In the genomic region with DNA sequence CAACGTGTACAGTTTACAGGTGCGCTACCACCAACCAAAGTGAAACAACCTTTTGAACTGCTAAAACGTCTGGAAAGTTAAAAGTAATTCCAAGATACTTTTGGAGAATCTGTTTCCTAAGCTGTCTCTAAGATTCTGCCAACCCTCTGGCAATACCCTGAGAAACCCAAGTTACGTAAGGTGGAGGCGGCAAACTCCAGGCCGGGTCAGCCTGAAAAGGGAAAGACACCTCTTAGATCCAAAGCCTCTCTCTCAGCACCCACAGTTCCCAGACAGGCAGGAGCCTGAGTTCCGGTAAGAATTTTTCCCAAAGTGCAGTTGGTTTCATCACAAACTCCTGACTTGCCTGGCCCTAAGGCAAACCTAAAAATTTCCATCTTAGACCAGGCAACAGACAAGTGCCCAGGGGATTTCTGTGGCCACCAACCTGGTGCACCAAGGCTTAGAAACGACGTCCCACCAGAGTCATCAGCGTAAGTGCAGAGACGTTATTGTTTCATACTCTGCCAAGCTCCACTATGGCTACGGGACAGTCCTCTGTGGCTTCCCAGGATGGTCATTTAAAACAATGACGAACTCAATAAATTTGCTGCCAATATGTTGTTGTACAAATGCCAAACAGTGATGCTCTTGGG, we compare ENCODE assay signal across 14 cellular contexts.
DNase-seq lines count a peak whose midpoint lies in the region; ATAC-seq and TF ChIP-seq lines count a peak whose summit lies in the region.
"Had no signal": no experiment of that assay in that cellular context is flagged by ENCODE, and none has a peak within 500 bp of the region (broad histone marks: within the 10 kb centered on the region; RNA-seq: fewer than 3 reads in every experiment).

No MANE protein-coding gene starts in this region.

- peaks cover 6% of the 10 kb centered on the region for H3K36me3 Mint-ChIP-seq in MCF 10A (ENCODE audit: insufficient read depth, unreplicated experiment)
- H3K36me3 Mint-ChIP-seq in memory B cell, result peaks cover 34% of the 10 kb centered on the region
- no peaks in the 10 kb centered on the region for H3K36me3 Mint-ChIP-seq in WTC11

- no TSS peak for BruUV-seq in MCF 10A (replicated peaks; lab: Mats Ljungman, UMichigan)

- H3K27me3 Mint-ChIP-seq in MCF 10A (ENCODE audit: insufficient read depth, unreplicated experiment), result no peaks in the 10 kb centered on the region
- H3K27me3 Mint-ChIP-seq in memory B cell, result no peaks in the 10 kb centered on the region
- no peaks in the 10 kb centered on the region for H3K27me3 Mint-ChIP-seq in WTC11 (ENCODE audit: low read depth)

- intact Hi-C loops in breast epithelium (cut with DNase I; ENCODE audit: low total_unique reads), result no loop called here
- intact Hi-C loops in MCF 10A (cut with micrococcal nuclease), result loop anchor here (5.0 to 10.0 kb wide), 3 partner anchors 81 to 438 kb away; a partner anchor contains a TSS
- intact Hi-C loops in aorta (cut with DNase I), result loop anchor here (2.0 to 5.0 kb wide), 3 partner anchors 66 to 306 kb away; no protein-coding TSS in a partner anchor
- intact Hi-C loops in sigmoid colon (cut with DNase I), result loop anchor here (5.0 kb wide), 2 partner anchors 286 to 301 kb away; a partner anchor contains a TSS

- H3K36me3 ChIP-seq in breast epithelium (no peaks in the 10 kb centered on the region), aorta (ENCODE audit: control insufficient read depth in 1 of 2, insufficient read depth in 2 of 2, low read length in 1 of 2) (no peaks in the 10 kb centered on the region), sigmoid colon (no peaks in the 10 kb centered on the region)
- H3K36me3 ChIP-seq in effector memory CD4-positive, alpha-beta T cell (ENCODE audit: control insufficient read depth, insufficient read depth, low read length), result peaks cover 46% of the 10 kb centered on the region
- H3K36me3 ChIP-seq: prostate gland had no signal

- H3K27me3 ChIP-seq in breast epithelium (no peaks in the 10 kb centered on the region), aorta (ENCODE audit: control insufficient read depth in 1 of 2, insufficient read depth in 2 of 2, low read length in 1 of 2) (no peaks in the 10 kb centered on the region), sigmoid colon (no peaks in the 10 kb centered on the region)
- no peaks in the 10 kb centered on the region for H3K27me3 ChIP-seq in effector memory CD4-positive, alpha-beta T cell (replicated peaks; ENCODE audit: control insufficient read depth, insufficient read depth, low read length, poor library complexity, severe bottlenecking)

- WGBS in aorta, 2 donors, result 15 to 26% methylated on average over 13 of the region's 13 CpGs
- 79 to 82% methylated on average over 13 of the region's 13 CpGs for WGBS in sigmoid colon, 2 donors

- H3K4me1 ChIP-seq in breast epithelium (no peaks in the 10 kb centered on the region), aorta (ENCODE audit: control insufficient read depth in 1 of 2, insufficient read depth in 2 of 2, low read length in 2 of 2) (no peaks in the 10 kb centered on the region), sigmoid colon (peaks cover 0 to 5% (median 0%) of the 10 kb centered on the region in 4 donors)
- H3K4me1 ChIP-seq in effector memory CD4-positive, alpha-beta T cell (ENCODE audit: control insufficient read depth, insufficient read depth, low read length, poor library complexity, severe bottlenecking), result peaks cover 22% of the 10 kb centered on the region
- H3K4me1 ChIP-seq: prostate gland had no signal

- no peaks in the 10 kb centered on the region for H3K4me1 Mint-ChIP-seq in MCF 10A (ENCODE audit: insufficient read depth, unreplicated experiment)
- peaks cover 32% of the 10 kb centered on the region for H3K4me1 Mint-ChIP-seq in memory B cell
- H3K4me1 Mint-ChIP-seq in WTC11, result peaks cover 13% of the 10 kb centered on the region

- TF ChIP-seq POLR2A in breast epithelium (IDR thresholded peaks at IDR 0.05) (no peak), sigmoid colon (IDR thresholded peaks at IDR 0.05) (no peak)

- CTCF ChIA-PET in MCF 10A (lab: Yijun Ruan, JAX), result interaction anchor here (0.5 to 7.1 kb wide), 25 partner anchors 9 to 346 kb away, joined by 3 to 102 read pairs (median 6); a partner anchor contains a TSS
- CTCF ChIA-PET in WTC11 (lab: Charles Lee), result interaction anchor here (0.6 to 4.6 kb wide), 17 partner anchors 12 to 745 kb away, joined by 3 to 28 read pairs (median 4); a partner anchor contains a TSS

- H3K27ac Mint-ChIP-seq in MCF 10A (ENCODE audit: low read depth, unreplicated experiment) (no peak overlapping the region), memory B cell (peak overlapping the region; percentile 53), WTC11 (no peak overlapping the region)

- POLR2A ChIA-PET in MCF 10A (lab: Yijun Ruan, JAX), result interaction anchor here (0.6 to 1.0 kb wide), 2 partner anchors 65 to 287 kb away, joined by 3 read pairs; no protein-coding TSS in a partner anchor
- POLR2A ChIA-PET in WTC11 (lab: Charles Lee), result no interaction called here

- TF ChIP-seq CTCF in breast epithelium (IDR thresholded peaks at IDR 0.05) (no peak), MCF 10A (IDR thresholded peaks at IDR 0.05; ENCODE audit: unreplicated experiment) (no peak), WTC11 (IDR thresholded peaks at IDR 0.05) (no peak), sigmoid colon (IDR thresholded peaks at IDR 0.05) (no peak)

- peak overlapping the region; percentile 5 to 10 for H3K27ac ChIP-seq in breast epithelium
- H3K27ac ChIP-seq in effector memory CD4-positive, alpha-beta T cell (ENCODE audit: insufficient read depth, low read length, poor library complexity, severe bottlenecking), result peak overlapping the region; percentile 31
- peak overlapping the region in 1 of 2 donors; percentile 76 for H3K27ac ChIP-seq in aorta (ENCODE audit: low read depth in 1 of 2, low read length in 2 of 2)
- H3K27ac ChIP-seq in sigmoid colon, result no peak overlapping the region
- H3K27ac ChIP-seq: prostate gland had no signal

- DNase-seq in breast epithelium (ENCODE audit: low spot score in 2 of 2), result no peak
- no peak for DNase-seq in MCF 10A (ENCODE audit: unreplicated experiment)
- no peak for DNase-seq in effector memory CD4-positive, alpha-beta T cell
- no peak for DNase-seq in memory B cell (ENCODE audit: low spot score in 2 of 2)
- no peak for DNase-seq in aorta
- no peak for DNase-seq in WTC11 (ENCODE audit: low spot score)
- no peak for DNase-seq in sigmoid colon
- no peak for DNase-seq in stimulated activated CD4-positive, alpha-beta T cell treated with anti-CD3 and anti-CD28 coated beads, Interleukin-2, amount 100 ng/mL, for 24 hours
- DNase-seq: cortex of kidney, DMS153, kidney, NCI-H1436 treated with DMSO at 0.1 percent for 48 hours had no signal

- ATAC-seq in memory B cell (ENCODE audit: low read depth) (no peak), aorta (ENCODE audit: low FRiP score) (peak; percentile 33), WTC11 (no peak)

- H3K9me3 ChIP-seq in breast epithelium (no peaks in the 10 kb centered on the region), aorta (ENCODE audit: control insufficient read depth, low read length) (no peaks in the 10 kb centered on the region), sigmoid colon (no peaks in the 10 kb centered on the region)
- H3K9me3 ChIP-seq in effector memory CD4-positive, alpha-beta T cell (ENCODE audit: control insufficient read depth, low read length), result no peaks in the 10 kb centered on the region
- H3K9me3 ChIP-seq: prostate gland had no signal

- H3K4me3 Mint-ChIP-seq in MCF 10A (ENCODE audit: unreplicated experiment) (no peak overlapping the region), memory B cell (no peak overlapping the region), WTC11 (no peak overlapping the region)
- H3K4me3 Mint-ChIP-seq: activated T-helper 1 cell treated with anti-CD3 and anti-CD28 coated beads, Interleukin-12 subunit alpha, Interleukin-12 subunit beta, Interleukin-2, Interleukin-4 antibody, amounts not matched to agents 30 ng/mL and 10 ng/mL and 1 ng/mL, durations not matched to agents 14 hours and 24 hours and 36 hours had no signal

- no peak for TF ChIP-seq EP300 in sigmoid colon (IDR thresholded peaks at IDR 0.05)

- H3K4me3 ChIP-seq in breast epithelium (peak overlapping the region in 2 of 3 donors; percentile 12 to 15), aorta (ENCODE audit: low read length in 2 of 2) (no peak overlapping the region), sigmoid colon (no peak overlapping the region)
- H3K4me3 ChIP-seq in effector memory CD4-positive, alpha-beta T cell (ENCODE audit: insufficient read depth, low read depth, low read length, poor library complexity, severe bottlenecking), result no peak overlapping the region
- H3K4me3 ChIP-seq: prostate gland had no signal

- H3K9me3 Mint-ChIP-seq in MCF 10A (ENCODE audit: unreplicated experiment) (no peaks in the 10 kb centered on the region), memory B cell (no peaks in the 10 kb centered on the region), WTC11 (no peaks in the 10 kb centered on the region)
- H3K9me3 Mint-ChIP-seq: activated T-helper 1 cell treated with anti-CD3 and anti-CD28 coated beads, Interleukin-12 subunit alpha, Interleukin-12 subunit beta, Interleukin-2, Interleukin-4 antibody, amounts not matched to agents 30 ng/mL and 10 ng/mL and 1 ng/mL, durations not matched to agents 14 hours and 24 hours and 36 hours had no signal

TF ChIP-seq in WTC11, 78 proteins besides CTCF, POLR2A, EP300 and RAD21 (continues in another document):
- TF ChIP-seq, protein P1, sequence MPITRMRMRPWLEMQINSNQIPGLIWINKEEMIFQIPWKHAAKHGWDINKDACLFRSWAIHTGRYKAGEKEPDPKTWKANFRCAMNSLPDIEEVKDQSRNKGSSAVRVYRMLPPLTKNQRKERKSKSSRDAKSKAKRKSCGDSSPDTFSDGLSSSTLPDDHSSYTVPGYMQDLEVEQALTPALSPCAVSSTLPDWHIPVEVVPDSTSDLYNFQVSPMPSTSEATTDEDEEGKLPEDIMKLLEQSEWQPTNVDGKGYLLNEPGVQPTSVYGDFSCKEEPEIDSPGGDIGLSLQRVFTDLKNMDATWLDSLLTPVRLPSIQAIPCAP (CRISPR knock-in tag; IDR thresholded peaks at IDR 0.05), result no peak

Comparison
In these comparisons a context has a peak if more than half of its experiments do, and no peak if none do; other contexts are left out.
1. H3K27ac ChIP-seq: peak in breast epithelium (2 of 2) and effector memory CD4-positive, alpha-beta T cell (single experiment); none in sigmoid colon (0 of 4).
2. H3K4me3 ChIP-seq: peak in breast epithelium (2 of 3); none in effector memory CD4-positive, alpha-beta T cell (single experiment), aorta (0 of 2) and sigmoid colon (0 of 4).